23 cellular contexts compared by ENCODE assay signal in the genomic region with DNA sequence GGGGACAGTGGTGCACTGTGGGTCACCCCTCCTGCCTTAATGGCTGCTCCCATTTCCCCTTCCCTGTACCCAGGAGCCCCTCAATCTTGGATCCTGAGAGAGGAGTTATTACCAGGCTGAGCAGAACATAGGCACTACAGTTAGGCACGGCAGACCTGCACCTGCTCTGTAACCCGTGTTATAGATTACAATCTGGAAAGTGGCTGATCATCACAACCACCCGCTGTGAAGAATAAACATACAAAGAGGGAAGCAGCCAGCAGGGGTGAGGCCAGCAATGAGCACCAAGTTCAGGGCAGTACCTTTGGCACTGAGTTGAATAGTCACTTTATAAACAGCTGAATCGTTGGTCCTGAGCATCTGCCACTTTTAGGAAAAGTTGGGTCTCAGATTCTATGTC. TPM values are rescaled to one million over a fixed set of nuclear protein-coding genes. Genes with fewer than 3 reads are reported as not detected.
DNase-seq lines count a peak whose midpoint lies in the region; ATAC-seq and TF ChIP-seq lines count a peak whose summit lies in the region.
"Had no signal": no experiment of that assay in that cellular context is flagged by ENCODE, and none has a peak within 500 bp of the region (broad histone marks: within the 10 kb centered on the region; RNA-seq: fewer than 3 reads in every experiment).

No MANE protein-coding gene starts in this region.

- H3K27ac ChIP-seq in H9 (ENCODE audit: insufficient read length, low read depth, low read length), result no peak overlapping the region
- H3K27ac ChIP-seq: skin epidermis had no signal

- H3K9me3 Mint-ChIP-seq in brain (no peaks in the 10 kb centered on the region), H9 (no peaks in the 10 kb centered on the region)
- H3K9me3 Mint-ChIP-seq: activated naive CD4-positive, alpha-beta T cell treated with anti-CD3 and anti-CD28 coated beads, Interleukin-2, amount 50 U/mL, for 72 hours; effector memory CD8-positive, alpha-beta T cell had no signal

- peaks cover 17% of the 10 kb centered on the region for H3K27me3 ChIP-seq in H9 (ENCODE audit: insufficient read depth, low read length)

- no peak overlapping the region for H3K4me2 ChIP-seq in H9 (ENCODE audit: insufficient read depth, insufficient read length, low read length)

- H2AFZ ChIP-seq in H9 (ENCODE audit: low read length), result no peak overlapping the region

- no peak overlapping the region for H3K18ac ChIP-seq in H9 (ENCODE audit: insufficient read length, low read depth, low read length)

- no peak overlapping the region for H2AK5ac ChIP-seq in H9 (ENCODE audit: insufficient read length, low read length)

- H4K8ac ChIP-seq in H9 (replicated peaks; ENCODE audit: insufficient read length, low read depth, low read length), result no peak overlapping the region

- no peak overlapping the region for H2BK12ac ChIP-seq in H9 (ENCODE audit: insufficient read length, low read depth, low read length)

- DNase-seq in A172 (ENCODE audit: low spot score) (peak; percentile 30), ELR (ENCODE audit: low read depth) (peak; percentile 4), NCI-H2171 (lab: John Stamatoyannopoulos, UW) (peak; percentile 11), AG08396 (ENCODE audit: low spot score) (no peak), middle frontal gyrus (ENCODE audit: extremely low spot score, low spot score) (no peak), H9 (no peak)
- DNase-seq: activated CD8-positive, alpha-beta memory T cell treated with anti-CD3 and anti-CD28 coated beads, Interleukin-2, amount 50 U/mL, for 4 hours; effector memory CD8-positive, alpha-beta T cell; Karpas-422; NCI-H2227 treated with DMSO at 0.1 percent for 48 hours; RPMI8226; stimulated activated naive CD8-positive, alpha-beta T cell treated with anti-CD3 and anti-CD28 coated beads, Interleukin-15, Interleukin-2, amounts not matched to agents 100 U/mL and 50 U/mL, for 24 hours; T-helper 1 cell had no signal

- no peaks in the 10 kb centered on the region for H3K79me2 ChIP-seq in H9 (ENCODE audit: insufficient read depth, low read length)

- no peak overlapping the region for H3K56ac ChIP-seq in H9 (ENCODE audit: insufficient read length, low read depth, low read length)

- peaks cover 43% of the 10 kb centered on the region for H3K27me3 Mint-ChIP-seq in brain
- H3K27me3 Mint-ChIP-seq in H9 (ENCODE audit: low read depth), result peaks cover 60% of the 10 kb centered on the region
- H3K27me3 Mint-ChIP-seq: effector memory CD8-positive, alpha-beta T cell had no signal

- no peak overlapping the region for H3T11ph ChIP-seq in H9 (ENCODE audit: low read length)

- no peak overlapping the region for H2BK15ac ChIP-seq in H9 (ENCODE audit: low read depth, low read length)

- no peak for TF ChIP-seq CTCF in brain (conservative IDR thresholded peaks at IDR 0.05)
- TF ChIP-seq CTCF in H9 (conservative IDR thresholded peaks at IDR 0.05), result no peak

- H4K5ac ChIP-seq in H9 (ENCODE audit: insufficient read length, low read depth, low read length), result no peak overlapping the region

- H3K4me1 Mint-ChIP-seq in brain (peaks cover 16% of the 10 kb centered on the region), H9 (peaks cover 7 to 9% of the 10 kb centered on the region in 2 experiments)

- H4K91ac ChIP-seq in H9 (ENCODE audit: insufficient read length, low read depth, low read length), result no peak overlapping the region

- no CpG with 5 or more reads among the region's 4 CpGs for WGBS in H9 (ENCODE audit: extremely low coverage, insufficient read length, low lambda C conversion rate)

- H2BK120ac ChIP-seq in H9 (ENCODE audit: low read depth, low read length, poor library complexity, severe bottlenecking), result no peak overlapping the region

- no peak overlapping the region for H2BK5ac ChIP-seq in H9 (ENCODE audit: insufficient read length, low read length)

- H3K27ac Mint-ChIP-seq in brain (peak overlapping the region in 1 of 5 experiments; percentile 4), H9 (no peak overlapping the region)
- H3K27ac Mint-ChIP-seq: activated naive CD4-positive, alpha-beta T cell treated with anti-CD3 and anti-CD28 coated beads, Interleukin-2, amount 50 U/mL, for 72 hours had no signal

- no peak overlapping the region for H3K4ac ChIP-seq in H9 (ENCODE audit: low read depth, low read length)

- H3K4me3 Mint-ChIP-seq in brain, result peak overlapping the region in 4 of 5 experiments; percentile 48 to 74 (median 64)
- H3K4me3 Mint-ChIP-seq in H9, result no peak overlapping the region; a peak in 2 of 5 replicates

- H3K23ac ChIP-seq in H9 (ENCODE audit: insufficient read length, low read depth, low read length), result no peak overlapping the region

- H3K79me1 ChIP-seq in H9 (ENCODE audit: insufficient read depth, low read depth, low read length, poor library complexity, severe bottlenecking), result no peaks in the 10 kb centered on the region

- no peaks in the 10 kb centered on the region for H3K36me3 Mint-ChIP-seq in brain
- peaks cover 0 to 2% (median 0%) of the 10 kb centered on the region in 3 experiments; a peak in 3 of 7 replicates for H3K36me3 Mint-ChIP-seq in H9 (ENCODE audit: insufficient read depth in 1 of 3, low read depth in 3 of 3)
- H3K36me3 Mint-ChIP-seq: activated naive CD4-positive, alpha-beta T cell treated with anti-CD3 and anti-CD28 coated beads, Interleukin-2, amount 50 U/mL, for 72 hours had no signal

- H3K9ac ChIP-seq in H9 (ENCODE audit: extremely low read depth, insufficient read length, low read length), result no peak overlapping the region

- peaks cover 12% of the 10 kb centered on the region for H3K23me2 ChIP-seq in H9 (ENCODE audit: insufficient read length, low read depth, low read length, poor library complexity, severe bottlenecking)

- no peaks in the 10 kb centered on the region; the same call in 1 of the 2 replicates for H3K4me1 ChIP-seq in H9 (ENCODE audit: insufficient read depth, low read length)
- H3K4me1 ChIP-seq: HAP-1 had no signal

- ATAC-seq in HG03135 (IDR thresholded peaks at IDR 0.05; ENCODE audit: unreplicated experiment), result no peak
- ATAC-seq: activated CD4-positive, CD25-positive, alpha-beta regulatory T cell treated with anti-CD3 and anti-CD28 coated beads, Interleukin-2, amount 50 U/mL, for 24 hours; activated naive CD4-positive, alpha-beta T cell treated with anti-CD3 and anti-CD28 coated beads, Interleukin-2, amount 50 U/mL, for 72 hours; effector memory CD8-positive, alpha-beta T cell; stimulated activated naive CD8-positive, alpha-beta T cell treated with anti-CD3 and anti-CD28 coated beads, Interleukin-15, Interleukin-2, amounts not matched to agents 100 U/mL and 50 U/mL, for 24 hours had no signal

- no peak overlapping the region for H3K14ac ChIP-seq in H9 (ENCODE audit: insufficient read depth, low read length)

- H4K20me1 ChIP-seq in H9 (ENCODE audit: control insufficient read depth, insufficient read depth, insufficient read length), result no peaks in the 10 kb centered on the region

- H2BK20ac ChIP-seq in H9 (ENCODE audit: low read depth, low read length, poor library complexity, severe bottlenecking), result no peak overlapping the region

- H3K9me3 ChIP-seq in H9 (ENCODE audit: control insufficient read depth, low read depth, low read length), result no peaks in the 10 kb centered on the region
- H3K9me3 ChIP-seq: HAP-1 had no signal

RNA-seq across cellular contexts. Expression of a gene that starts 1.7 kb away (rescaled TPM):
- not detected in 2 replicates for total RNA-seq in A172 (2014; rRNA removed; shearing (Covaris generic))
- polyA plus RNA-seq in brain (ENCODE audit: insufficient read depth, low read depth, low replicate concordance), result 6.4 TPM
- total RNA-seq in H9 (2021), result 6.4 and 6.6 TPM in 2 replicates
- polyA plus RNA-seq: AG04450 had no signal

RNA-seq across cellular contexts. Expression of a gene that starts 22.5 kb away (rescaled TPM):
- not detected in 2 replicates for total RNA-seq in A172 (2014; rRNA removed; shearing (Covaris generic))
- polyA plus RNA-seq in brain (ENCODE audit: insufficient read depth, low read depth, low replicate concordance), result not detected
- total RNA-seq in H9 (2021), result not detected in 2 replicates
- total RNA-seq: activated naive CD4-positive, alpha-beta T cell treated with anti-CD3 and anti-CD28 coated beads, Interleukin-2, amount 50 U/mL, for 72 hours; cardiac septum; fibroblast of villous mesenchyme; omental fat pad had no signal
- polyA plus RNA-seq: AG04450 had no signal

RNA-seq across cellular contexts. Expression of a gene that starts 29.3 kb away (rescaled TPM):
- not detected in 2 replicates for total RNA-seq in A172 (2014; rRNA removed; shearing (Covaris generic))
- polyA plus RNA-seq in brain (ENCODE audit: insufficient read depth, low read depth, low replicate concordance), result not detected
- total RNA-seq in H9 (2021), result not detected in 2 replicates
- total RNA-seq: activated naive CD4-positive, alpha-beta T cell treated with anti-CD3 and anti-CD28 coated beads, Interleukin-2, amount 50 U/mL, for 72 hours; cardiac septum; fibroblast of villous mesenchyme; omental fat pad had no signal
- polyA plus RNA-seq: AG04450 had no signal

RNA-seq across cellular contexts. Expression of a gene that starts 45.3 kb away (rescaled TPM):
- total RNA-seq in A172 (2014; rRNA removed; shearing (Covaris generic)), result not detected in 2 replicates
- not detected for polyA plus RNA-seq in brain (ENCODE audit: insufficient read depth, low read depth, low replicate concordance)
- not detected in 2 replicates for total RNA-seq in H9 (2021)
- total RNA-seq: activated naive CD4-positive, alpha-beta T cell treated with anti-CD3 and anti-CD28 coated beads, Interleukin-2, amount 50 U/mL, for 72 hours; cardiac septum; fibroblast of villous mesenchyme; omental fat pad had no signal
- polyA plus RNA-seq: AG04450 had no signal

RNA-seq across cellular contexts. Expression of a gene that starts 48.8 kb away (rescaled TPM):
- not detected in 2 replicates for total RNA-seq in A172 (2014; rRNA removed; shearing (Covaris generic))
- polyA plus RNA-seq in brain (ENCODE audit: insufficient read depth, low read depth, low replicate concordance), result 3.9 TPM
- total RNA-seq in H9 (2021), result not detected in 2 replicates
- total RNA-seq: activated naive CD4-positive, alpha-beta T cell treated with anti-CD3 and anti-CD28 coated beads, Interleukin-2, amount 50 U/mL, for 72 hours; cardiac septum; fibroblast of villous mesenchyme had no signal
- polyA plus RNA-seq: AG04450 had no signal

Comparison
In these comparisons a context has a peak if more than half of its experiments do, and no peak if none do; other contexts are left out.
1. DNase-seq: peak in A172 (single experiment), ELR (single experiment) and NCI-H2171 (single experiment); none in AG08396 (single experiment), middle frontal gyrus (single experiment) and H9 (single experiment).
2. H3K4me3 Mint-ChIP-seq: peak in brain (4 of 5); none in H9 (0 of 2).